In the genomic region with DNA sequence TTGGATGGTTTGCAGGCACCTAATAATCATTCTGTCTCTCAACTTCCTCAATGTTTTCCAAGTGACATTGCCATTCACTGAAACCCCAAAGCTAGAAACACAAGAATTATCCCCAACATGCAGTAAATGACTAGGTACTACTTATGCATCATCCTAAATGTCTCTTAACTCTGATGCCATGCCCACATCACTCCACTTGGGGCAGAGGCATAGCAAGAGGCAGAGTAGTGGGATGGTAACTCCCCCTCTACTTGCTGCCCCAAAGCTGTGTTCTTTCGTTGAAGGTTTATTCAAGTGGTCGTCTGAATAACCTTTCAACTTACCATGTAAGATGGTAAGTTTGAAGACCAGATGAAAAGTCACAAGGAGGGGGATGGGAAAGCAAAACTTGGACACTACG, we compare ENCODE assay signal across 13 cellular contexts.
"Had no signal": no experiment of that assay in that cellular context is flagged by ENCODE, and none has a peak within 500 bp of the region (broad histone marks: within the 10 kb centered on the region; RNA-seq: fewer than 3 reads in every experiment).

No MANE protein-coding gene starts in this region.

- H3K27ac ChIP-seq: epithelial cell of prostate had no signal

- ATAC-seq: mucosa of descending colon; naive thymus-derived CD8-positive, alpha-beta T cell had no signal

- H3K4me3 ChIP-seq: lung, mucosa of descending colon had no signal

- DNase-seq: activated naive CD4-positive, alpha-beta T cell treated with anti-CD3 and anti-CD28 coated beads, Interleukin-2, amount 10 ng/mL, durations not matched to agents 7 days and 5 days; central memory CD4-positive, alpha-beta T cell; cortex of kidney; effector memory CD4-positive, alpha-beta T cell; hypothalamus; immature natural killer cell; mucosa of descending colon; naive thymus-derived CD8-positive, alpha-beta T cell; nucleus accumbens; stimulated activated CD4-positive, alpha-beta T cell treated with anti-CD3 and anti-CD28 coated beads, Interleukin-12 subunit alpha, Interleukin-12 subunit beta, amount 100 ng/mL, for 4 hours; stimulated activated naive CD4-positive, alpha-beta T cell treated with Interleukin-2 at 50 U/mL for 16 hours had no signal

- H3K9me3 ChIP-seq: mucosa of descending colon had no signal
